Comparison of ENCODE assay signal across 1 cellular context in the genomic region with DNA sequence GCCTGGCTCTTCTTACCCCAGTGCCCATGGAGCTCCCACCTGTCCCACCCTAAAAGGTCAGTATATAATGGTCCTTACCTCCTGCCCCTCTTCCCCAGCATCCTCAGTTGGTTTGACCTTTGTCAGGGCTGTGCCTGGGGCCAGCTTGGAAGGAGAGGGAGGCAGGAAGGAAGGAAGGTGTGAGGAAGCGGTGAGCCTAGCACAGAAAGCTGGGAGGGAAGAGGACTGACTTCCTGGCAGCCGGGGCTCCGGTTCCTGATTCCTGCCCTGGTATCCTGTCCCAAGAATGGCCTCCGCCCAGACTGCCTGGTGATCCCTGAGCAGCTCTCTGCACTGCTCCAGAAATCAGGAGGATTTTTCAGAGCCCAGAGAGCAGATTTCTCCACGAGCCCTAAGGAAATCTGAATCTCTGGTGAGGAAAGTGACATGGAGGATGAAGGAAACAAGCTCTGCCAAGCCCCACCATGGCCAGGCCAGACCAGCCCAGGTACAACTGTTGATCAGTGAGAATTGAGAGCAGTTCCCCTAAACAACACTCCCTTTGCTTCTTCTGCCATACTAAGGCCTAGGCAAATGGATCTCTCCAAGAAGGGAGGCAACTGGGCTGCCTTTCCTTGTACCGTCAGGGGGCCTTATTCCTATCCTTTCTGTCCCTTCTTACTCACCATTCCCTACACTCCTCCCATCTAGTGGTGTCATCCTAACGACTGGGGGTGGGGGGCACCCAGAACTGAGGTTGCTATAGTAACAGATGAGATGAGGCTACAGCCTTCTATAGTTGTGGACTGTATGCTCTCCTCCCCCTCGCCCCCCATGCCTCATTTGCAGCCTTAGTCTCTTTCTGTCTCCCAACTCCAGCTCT.
TF ChIP-seq lines count a peak whose summit lies in the region.

No MANE protein-coding gene starts in this region.

TF ChIP-seq in H1, 55 proteins besides CTCF, POLR2A, EP300 and RAD21:
- TF ChIP-seq CTBP2 (IDR thresholded peaks at IDR 0.05; ENCODE audit: borderline replicate concordance, insufficient read depth, insufficient read length, low read length) (no peak), POLR2AphosphoS5 (IDR thresholded peaks at IDR 0.05; ENCODE audit: low read depth, low read length) (peak; percentile 21; the same call in 1 of the 2 replicates)
